15 cellular contexts compared by ENCODE assay signal in the genomic region with DNA sequence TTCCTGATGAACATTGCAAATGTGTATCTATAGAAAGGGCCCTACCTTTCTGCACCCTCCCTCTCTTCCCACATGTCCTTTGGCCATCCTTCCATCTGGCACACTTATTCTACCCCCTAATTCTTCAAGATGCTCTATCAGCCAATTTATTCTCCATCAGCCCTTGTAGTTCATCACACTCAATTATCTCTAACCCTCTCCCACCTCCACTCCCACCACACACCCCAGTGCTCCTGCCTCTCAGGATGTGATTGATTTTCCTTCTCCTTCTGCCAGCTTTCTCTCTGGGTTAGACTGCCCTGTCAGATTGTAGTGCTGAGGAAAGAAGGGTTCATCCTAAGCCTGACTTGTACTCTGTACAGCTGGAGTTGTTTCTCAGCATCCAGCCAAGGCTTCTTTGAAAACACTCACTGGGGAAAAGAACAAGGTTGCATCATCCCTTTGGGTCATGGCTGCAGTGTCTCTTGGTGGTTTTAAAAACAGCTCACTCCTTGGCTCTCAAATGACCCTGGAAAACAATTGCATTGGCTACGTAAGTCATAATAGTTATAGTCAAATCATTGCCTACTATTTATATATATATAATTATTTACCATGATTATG.
DNase-seq lines count a peak whose midpoint lies in the region; ATAC-seq and TF ChIP-seq lines count a peak whose summit lies in the region.
"Had no signal": no experiment of that assay in that cellular context is flagged by ENCODE, and none has a peak within 500 bp of the region (broad histone marks: within the 10 kb centered on the region; RNA-seq: fewer than 3 reads in every experiment).

No MANE protein-coding gene starts in this region.

- H3K27ac ChIP-seq in GM23338 (ENCODE audit: low read depth) = peak overlapping the region; percentile 90
- H3K27ac ChIP-seq in trophoblast cell (ENCODE audit: low read depth, low read length) = no peak overlapping the region
- no peak overlapping the region for H3K27ac ChIP-seq in SJCRH30

- H3K27me3 ChIP-seq in GM23338 (ENCODE audit: insufficient read depth) (no peaks in the 10 kb centered on the region), trophoblast cell (ENCODE audit: insufficient read depth, low read length) (no peaks in the 10 kb centered on the region), SJCRH30 (no peaks in the 10 kb centered on the region)

- H3K4me3 Mint-ChIP-seq in GM23338 = peak overlapping the region; percentile 32; the same call in 1 of the 3 replicates
- H3K4me3 Mint-ChIP-seq: activated T-cell treated with anti-CD3 and anti-CD28 coated beads, Interleukin-2, amount 50 U/mL, for 4 hours; central memory CD8-positive, alpha-beta T cell had no signal

- TF ChIP-seq CTCF in GM23338 (conservative IDR thresholded peaks at IDR 0.05; ENCODE audit: low read depth in 2 of 2) (no peak), GM20000 (IDR thresholded peaks at IDR 0.05; ENCODE audit: extremely low read depth, missing control alignments) (no peak)

- no peak overlapping the region for H4K12ac ChIP-seq in trophoblast cell (ENCODE audit: low read depth, low read length)

- no CpG with 5 or more reads among the region's 1 CpG for WGBS in trophoblast cell (ENCODE audit: extremely low coverage, insufficient coverage, insufficient read length)

- H3K4me1 ChIP-seq in GM23338 (ENCODE audit: insufficient read depth) (peaks cover 65% of the 10 kb centered on the region), trophoblast cell (ENCODE audit: control insufficient read depth in 1 of 2, insufficient read depth in 2 of 2, low read length in 2 of 2) (peaks cover 0 to 15% of the 10 kb centered on the region in 2 experiments), SJCRH30 (no peaks in the 10 kb centered on the region)

- H4K8ac ChIP-seq in trophoblast cell (ENCODE audit: low read depth, low read length) = no peak overlapping the region

- no peak overlapping the region for H3K4ac ChIP-seq in trophoblast cell (ENCODE audit: low read depth, low read length)

- no peak overlapping the region for H2BK5ac ChIP-seq in trophoblast cell (ENCODE audit: low read depth, low read length, poor library complexity)

- DNase-seq in GM23338 (ENCODE audit: low spot score) (no peak), SK-N-DZ (ENCODE audit: low spot score) (peak; percentile 6), globus pallidus (ENCODE audit: low spot score) (peak; percentile 58), trophoblast cell (no peak), NCI-H1694 (lab: John Stamatoyannopoulos, UW) (no peak), GM20000 (ENCODE audit: low spot score) (no peak), SJCRH30 (no peak)
- DNase-seq: activated T-cell treated with anti-CD3 and anti-CD28 coated beads, Interleukin-2, amount 50 U/mL, for 4 hours; GOT3; IMR-90; mesenchymal stem cell; NCI-H345; small intestine had no signal

- no peaks in the 10 kb centered on the region for H3K79me1 ChIP-seq in trophoblast cell (ENCODE audit: low read length)

- no peak overlapping the region for H3K4me3 ChIP-seq in GM23338
- no peak overlapping the region for H3K4me3 ChIP-seq in trophoblast cell (ENCODE audit: low read depth, low read length)
- H3K4me3 ChIP-seq in SJCRH30 = no peak overlapping the region

- H3K14ac ChIP-seq in trophoblast cell (ENCODE audit: low read length) = no peak overlapping the region

- H2AK5ac ChIP-seq in trophoblast cell (ENCODE audit: low read length) = no peak overlapping the region

- H3K36me3 Mint-ChIP-seq in GM23338 (ENCODE audit: low read depth) = peaks cover 8% of the 10 kb centered on the region; the same call in 2 of the 3 replicates

- H3K4me2 ChIP-seq in GM23338 = peak overlapping the region; percentile 57
- no peak overlapping the region for H3K4me2 ChIP-seq in trophoblast cell (ENCODE audit: low read length)

- peak; percentile 14; the same call in 1 of the 3 replicates for ATAC-seq in GM23338
- no peak for ATAC-seq in GM18505 (IDR thresholded peaks at IDR 0.05; ENCODE audit: unreplicated experiment)
- ATAC-seq: activated T-cell treated with anti-CD3 and anti-CD28 coated beads, Interleukin-2, amount 50 U/mL, for 4 hours had no signal

- no peak overlapping the region for H2BK12ac ChIP-seq in trophoblast cell (ENCODE audit: low read length)

- H3K9me3 ChIP-seq in trophoblast cell (ENCODE audit: insufficient read depth, low read depth, low read length) = no peaks in the 10 kb centered on the region
- H3K9me3 ChIP-seq in SJCRH30 (replicated peaks) = no peaks in the 10 kb centered on the region

- peaks cover 63% of the 10 kb centered on the region for H3K4me1 Mint-ChIP-seq in GM23338
- H3K4me1 Mint-ChIP-seq: central memory CD8-positive, alpha-beta T cell had no signal

- peak overlapping the region; percentile 95 for H3K27ac Mint-ChIP-seq in GM23338

- no peak overlapping the region for H3K9ac ChIP-seq in trophoblast cell (ENCODE audit: low read length)

- H2AFZ ChIP-seq in GM23338 = no peak overlapping the region
- H2AFZ ChIP-seq in trophoblast cell (ENCODE audit: insufficient read depth, low read length, poor library complexity) = no peak overlapping the region

- no peak overlapping the region for H4K91ac ChIP-seq in trophoblast cell (ENCODE audit: low read depth, low read length)

- H3K9me2 ChIP-seq in GM23338 (ENCODE audit: insufficient read depth) = 0 out of 2 replicates have a peak, but pooled peaks cover 6% of the 10 kb centered on the region

- H3K79me2 ChIP-seq in GM23338 (replicated peaks; ENCODE audit: insufficient read depth) = peaks cover 100% of the 10 kb centered on the region
- no peaks in the 10 kb centered on the region for H3K79me2 ChIP-seq in trophoblast cell (ENCODE audit: control insufficient read depth, insufficient read depth, low read length, poor library complexity)

- no peaks in the 10 kb centered on the region for H3K36me3 ChIP-seq in GM23338 (ENCODE audit: insufficient read depth)
- H3K36me3 ChIP-seq in trophoblast cell (ENCODE audit: control insufficient read depth in 1 of 2, insufficient read depth in 2 of 2, low read length in 2 of 2) = no peaks in the 10 kb centered on the region
- H3K36me3 ChIP-seq in SJCRH30 = no peaks in the 10 kb centered on the region; the same call in 1 of the 2 replicates

- H4K20me1 ChIP-seq in GM23338 (replicated peaks; ENCODE audit: insufficient read depth) = peaks cover 83% of the 10 kb centered on the region

- H3K27me3 Mint-ChIP-seq in GM23338 (ENCODE audit: insufficient read depth, low read depth, poor library complexity) = peaks cover 1% of the 10 kb centered on the region

- peaks cover 5% of the 10 kb centered on the region for H3F3A ChIP-seq in GM23338 (replicated peaks; ENCODE audit: low read depth)

- H3K23ac ChIP-seq in trophoblast cell (ENCODE audit: low read length) = peak overlapping the region; percentile 5

- H3K9me3 Mint-ChIP-seq in GM23338 = no peaks in the 10 kb centered on the region
- H3K9me3 Mint-ChIP-seq: activated T-cell treated with anti-CD3 and anti-CD28 coated beads, Interleukin-2, amount 50 U/mL, for 4 hours; central memory CD8-positive, alpha-beta T cell had no signal

- no peak for TF ChIP-seq POLR2A in GM18505 (IDR thresholded peaks at IDR 0.05; ENCODE audit: borderline replicate concordance, extremely low read depth, insufficient read depth, insufficient read length)

- no peak overlapping the region for H2BK120ac ChIP-seq in trophoblast cell (ENCODE audit: insufficient read depth, low read length, poor library complexity)

- H3K18ac ChIP-seq in trophoblast cell (ENCODE audit: low read length) = no peak overlapping the region

TF ChIP-seq in GM23338, 12 proteins besides CTCF, POLR2A, EP300 and RAD21 (continues in another document):
- TF ChIP-seq REST (IDR thresholded peaks at IDR 0.05; ENCODE audit: unreplicated experiment) = no peak
- TF ChIP-seq JUNB (IDR thresholded peaks at IDR 0.05; ENCODE audit: unreplicated experiment) = no peak
- TF ChIP-seq EZH2phosphoT487 (IDR thresholded peaks at IDR 0.05; ENCODE audit: unreplicated experiment) = no peak
- TF ChIP-seq, protein P1, sequence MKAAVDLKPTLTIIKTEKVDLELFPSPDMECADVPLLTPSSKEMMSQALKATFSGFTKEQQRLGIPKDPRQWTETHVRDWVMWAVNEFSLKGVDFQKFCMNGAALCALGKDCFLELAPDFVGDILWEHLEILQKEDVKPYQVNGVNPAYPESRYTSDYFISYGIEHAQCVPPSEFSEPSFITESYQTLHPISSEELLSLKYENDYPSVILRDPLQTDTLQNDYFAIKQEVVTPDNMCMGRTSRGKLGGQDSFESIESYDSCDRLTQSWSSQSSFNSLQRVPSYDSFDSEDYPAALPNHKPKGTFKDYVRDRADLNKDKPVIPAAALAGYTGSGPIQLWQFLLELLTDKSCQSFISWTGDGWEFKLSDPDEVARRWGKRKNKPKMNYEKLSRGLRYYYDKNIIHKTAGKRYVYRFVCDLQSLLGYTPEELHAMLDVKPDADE (IDR thresholded peaks at IDR 0.05) = no peak
- TF ChIP-seq STAT1 (IDR thresholded peaks at IDR 0.05; ENCODE audit: unreplicated experiment) = no peak

Comparison
In these comparisons a context has a peak if more than half of its experiments do, and no peak if none do; other contexts are left out.
1. DNase-seq: peak in SK-N-DZ (single experiment) and globus pallidus (single experiment); none in GM23338 (single experiment), trophoblast cell (0 of 2), NCI-H1694 (single experiment), GM20000 (single experiment) and SJCRH30 (0 of 2).